24 cellular contexts compared by ENCODE assay signal in the genomic region with DNA sequence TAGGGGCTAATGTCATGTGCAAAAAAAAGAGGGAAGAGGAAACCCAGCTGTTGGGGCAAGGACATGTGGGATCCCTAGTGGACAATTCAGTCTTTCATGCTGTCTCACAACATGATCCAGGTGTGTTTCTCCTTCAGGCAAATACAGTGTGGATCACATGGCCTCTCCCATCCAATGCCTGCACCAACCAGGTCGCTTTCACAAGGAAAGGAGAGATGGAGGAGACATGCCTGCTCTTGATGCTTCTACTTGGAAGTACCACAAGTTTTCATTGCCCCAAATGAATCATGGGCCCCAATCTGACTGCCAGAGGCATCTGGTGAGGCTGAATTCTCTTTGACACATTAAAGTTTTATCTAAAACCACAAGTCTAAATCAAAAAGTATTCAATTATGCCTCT.
"Had no signal": no experiment of that assay in that cellular context is flagged by ENCODE, and none has a peak within 500 bp of the region (broad histone marks: within the 10 kb centered on the region; RNA-seq: fewer than 3 reads in every experiment).

No MANE protein-coding gene starts in this region.

- DNase-seq: IMR-90, Karpas-422, KG1, MG63, NCI-H1092 treated with DMSO at 0.1 percent for 48 hours, NCI-H1436, NCI-H187, NCI-H2029, NCI-H2081 treated with DMSO at 0.1 percent for 48 hours, NCI-H2171, NCI-H226, NCI-H446, NCI-H510A, NCI-H524 treated with DMSO at 0.1 percent for 48 hours, NCI-H69, NCI-H774, PC-3, SHP77, SK-N-SH, SW 1271, T-cell had no signal

- H3K27ac Mint-ChIP-seq: T-cell had no signal

- H3K4me3 Mint-ChIP-seq: T-cell had no signal

- H3K9me3 Mint-ChIP-seq: T-cell had no signal

- H3K36me3 Mint-ChIP-seq: T-cell had no signal

- H3K4me3 ChIP-seq: MG63 had no signal

- H3K36me3 ChIP-seq: MG63 had no signal

- H3K27me3 ChIP-seq: MG63 had no signal

- ATAC-seq: HepG2, Panc1, PC-3, T-cell had no signal

- FAIRE-seq: HepG2 had no signal

- H3K27ac ChIP-seq: RWPE1 had no signal
